8 cellular contexts compared by ENCODE assay signal in the genomic region with DNA sequence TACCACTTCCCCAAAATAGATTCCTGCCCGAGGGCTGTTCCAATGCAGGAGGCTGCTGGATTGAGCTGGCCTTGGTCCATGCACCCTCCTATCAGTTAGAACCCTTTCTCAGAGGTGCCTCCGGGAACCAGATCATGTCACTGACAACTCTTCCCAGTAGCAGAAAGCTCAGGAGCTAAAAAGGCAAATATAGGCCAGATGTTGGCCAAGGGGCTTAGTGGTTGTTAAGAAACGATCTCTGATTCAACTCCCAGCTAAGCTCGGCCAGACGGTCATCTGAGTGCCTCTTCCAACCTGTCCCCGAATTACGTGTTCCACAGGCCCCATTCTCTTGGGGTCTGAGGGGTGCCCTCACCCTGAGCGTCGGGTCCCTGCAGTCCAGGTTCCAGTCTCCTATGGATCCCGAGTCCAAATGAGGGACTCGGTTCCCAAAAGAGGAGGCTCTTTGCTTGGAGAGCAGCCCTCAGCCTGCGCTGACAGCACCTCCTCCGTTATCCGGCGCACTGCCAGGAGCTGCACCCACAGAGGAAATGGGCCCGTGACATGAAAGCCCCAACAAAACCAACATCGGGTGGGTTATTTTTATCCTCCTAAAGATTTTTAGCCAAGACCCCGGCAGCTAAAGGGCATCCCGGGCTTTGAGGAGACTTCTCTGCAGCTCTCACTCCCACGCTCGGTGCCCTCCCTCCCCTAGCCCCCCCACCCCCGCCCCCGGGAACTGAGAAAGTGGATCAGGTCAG.
A peak's percentile ranks its signal among the peaks of the same experiment; 100 is the strongest.
DNase-seq lines count a peak whose midpoint lies in the region; ATAC-seq and TF ChIP-seq lines count a peak whose summit lies in the region.

No MANE protein-coding gene starts in this region.

- ATAC-seq in GM18502 (IDR thresholded peaks at IDR 0.05; ENCODE audit: poor library complexity, unreplicated experiment) (peak; percentile 43), HG03025 (IDR thresholded peaks at IDR 0.05; ENCODE audit: low FRiP score, unreplicated experiment) (no peak)
- peak; percentile 13 for ATAC-seq in activated naive CD8-positive, alpha-beta T cell treated with anti-CD3 and anti-CD28 coated beads, Interleukin-2, amount 50 U/mL, for 24 hours

- DNase-seq in OCI-M1 (lab: John Stamatoyannopoulos, UW), result peak; percentile 10
- DNase-seq in activated naive CD8-positive, alpha-beta T cell treated with anti-CD3 and anti-CD28 coated beads, Interleukin-2, amount 50 U/mL, for 24 hours, result peak; percentile 57
- DNase-seq in NOMO-1 treated with dmso at 0.1 percent for 144 hours (lab: John Stamatoyannopoulos, UW; ENCODE audit: unreplicated experiment), result no peak
- DNase-seq in ACHN, result no peak
- DNase-seq in PC-9, result no peak

- CTCF ChIA-PET in PC-9 (lab: Charles Lee), result no interaction called here

- H3K27ac Mint-ChIP-seq in activated naive CD8-positive, alpha-beta T cell treated with anti-CD3 and anti-CD28 coated beads, Interleukin-2, amount 50 U/mL, for 24 hours, result peak overlapping the region; percentile 61

- no peaks in the 10 kb centered on the region for H3K9me3 Mint-ChIP-seq in activated naive CD8-positive, alpha-beta T cell treated with anti-CD3 and anti-CD28 coated beads, Interleukin-2, amount 50 U/mL, for 24 hours

- H3K79me2 ChIP-seq in PC-9 (ENCODE audit: low read depth), result no peaks in the 10 kb centered on the region

- peaks cover 63% of the 10 kb centered on the region for H3K4me1 Mint-ChIP-seq in activated naive CD8-positive, alpha-beta T cell treated with anti-CD3 and anti-CD28 coated beads, Interleukin-2, amount 50 U/mL, for 24 hours

- H2AFZ ChIP-seq in PC-9, result no peak overlapping the region

- BruUV-seq in PC-9 (replicated peaks; lab: Mats Ljungman, UMichigan), result no TSS peak

- H3K27ac ChIP-seq in neutrophil, result peak overlapping the region; percentile 1
- no peak overlapping the region for H3K27ac ChIP-seq in PC-9

- H3K9me3 ChIP-seq in neutrophil (no peaks in the 10 kb centered on the region), PC-9 (ENCODE audit: insufficient read depth, low read depth) (no peaks in the 10 kb centered on the region)

- H3K27me3 ChIP-seq in neutrophil (peaks cover 6% of the 10 kb centered on the region), PC-9 (ENCODE audit: insufficient read depth, low read depth) (peaks cover 99% of the 10 kb centered on the region)

- POLR2A ChIA-PET in PC-9 (lab: Charles Lee; ENCODE audit: unreplicated experiment), result no interaction called here

- H3K4me3 Mint-ChIP-seq in activated naive CD8-positive, alpha-beta T cell treated with anti-CD3 and anti-CD28 coated beads, Interleukin-2, amount 50 U/mL, for 24 hours, result peak overlapping the region; percentile 73

- H3K4me3 ChIP-seq in neutrophil (ENCODE audit: low read depth in 1 of 2, low read length in 1 of 2), result peak overlapping the region in 1 of 2 experiments; percentile 18
- H3K4me3 ChIP-seq in PC-9, result no peak overlapping the region

- TF ChIP-seq CTCF in neutrophil (IDR thresholded peaks at IDR 0.05) (no peak), PC-9 (conservative IDR thresholded peaks at IDR 0.05) (no peak)

- H3K9me2 ChIP-seq in PC-9 (ENCODE audit: insufficient read depth), result no peaks in the 10 kb centered on the region

- H3K36me3 ChIP-seq in neutrophil (no peaks in the 10 kb centered on the region), PC-9 (ENCODE audit: low read depth) (no peaks in the 10 kb centered on the region)

- no peaks in the 10 kb centered on the region for H3K36me3 Mint-ChIP-seq in activated naive CD8-positive, alpha-beta T cell treated with anti-CD3 and anti-CD28 coated beads, Interleukin-2, amount 50 U/mL, for 24 hours (ENCODE audit: low read depth)

- intact Hi-C loops in PC-9 (cut with micrococcal nuclease; ENCODE audit: unreplicated experiment), result no loop called here

- in situ Hi-C loops in ACHN (cut with HindIII; ENCODE audit: low pct_ligation_motif_present, low pct_unique_long_range_greater_than_20kb, low sequenced_read_pairs), result no loop called here

- no peak overlapping the region for H3K4me2 ChIP-seq in PC-9

- no peaks in the 10 kb centered on the region for H3F3A ChIP-seq in PC-9 (ENCODE audit: insufficient read depth, low read depth)

- H4K20me1 ChIP-seq in PC-9 (ENCODE audit: insufficient read depth), result no peaks in the 10 kb centered on the region; the same call in 1 of the 2 replicates

- peaks cover 5% of the 10 kb centered on the region for H3K27me3 Mint-ChIP-seq in activated naive CD8-positive, alpha-beta T cell treated with anti-CD3 and anti-CD28 coated beads, Interleukin-2, amount 50 U/mL, for 24 hours

- H3K4me1 ChIP-seq in neutrophil (ENCODE audit: control insufficient read depth in 1 of 2, insufficient read depth in 1 of 2, low read depth in 1 of 2, low read length in 1 of 2) (peaks cover 26 to 33% of the 10 kb centered on the region in 2 experiments), PC-9 (replicated peaks; ENCODE audit: insufficient read depth) (no peaks in the 10 kb centered on the region)

Comparison
In these comparisons a context has a peak if more than half of its experiments do, and no peak if none do; other contexts are left out.
1. DNase-seq: peak in OCI-M1 (single experiment) and activated naive CD8-positive, alpha-beta T cell treated with anti-CD3 and anti-CD28 coated beads, Interleukin-2, amount 50 U/mL, for 24 hours (single experiment); none in NOMO-1 treated with dmso at 0.1 percent for 144 hours (single experiment), ACHN (single experiment) and PC-9 (0 of 2).